In the genomic region with DNA sequence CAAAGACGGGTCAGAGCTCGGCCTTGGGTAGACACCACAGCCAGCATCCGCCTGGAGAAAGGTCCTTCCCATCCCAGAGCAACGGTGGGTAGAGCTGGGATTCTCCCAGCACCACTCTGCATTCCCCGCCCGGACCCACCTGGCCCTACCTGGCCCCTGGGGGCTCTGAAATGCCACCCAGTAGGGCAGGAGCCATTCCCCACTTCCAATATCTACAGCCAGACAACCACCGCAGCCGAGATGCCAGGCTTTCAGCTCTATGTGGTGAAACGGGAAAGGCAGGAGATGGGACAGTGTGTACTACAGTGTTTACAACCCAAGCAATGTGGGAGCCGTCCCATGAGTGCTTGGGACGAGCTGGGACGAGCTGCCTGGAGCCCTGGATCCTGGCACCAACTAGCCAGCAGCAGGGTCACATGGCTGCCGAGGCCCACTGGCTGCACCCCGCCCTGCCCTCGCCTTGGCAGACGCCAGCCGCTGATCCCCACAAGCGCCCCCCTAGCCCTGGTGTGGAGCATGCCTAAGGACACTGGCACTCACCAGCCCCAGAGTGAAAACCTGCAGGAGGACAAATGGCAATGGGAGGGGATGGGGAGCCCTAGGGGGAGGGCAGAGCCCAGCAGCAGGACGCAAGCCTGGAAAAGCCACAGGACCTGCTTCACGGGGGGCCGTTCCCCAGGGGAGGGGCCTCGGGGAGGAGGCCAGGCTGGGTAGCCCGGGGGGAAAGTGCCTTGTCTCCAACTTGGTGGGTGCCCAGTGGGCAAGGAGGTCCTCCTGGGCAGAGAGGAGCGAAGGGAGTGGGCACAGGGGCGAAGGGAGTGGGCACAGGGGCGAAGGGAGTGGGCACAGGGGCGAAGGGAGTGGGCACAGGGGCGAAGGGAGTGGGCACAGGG, we compare ENCODE assay signal across 11 cellular contexts. TPM values are rescaled to one million over a fixed set of nuclear protein-coding genes. Genes with fewer than 3 reads are reported as not detected.
DNase-seq lines count a peak whose midpoint lies in the region; ATAC-seq and TF ChIP-seq lines count a peak whose summit lies in the region.
"Had no signal": no experiment of that assay in that cellular context is flagged by ENCODE, and none has a peak within 500 bp of the region (broad histone marks: within the 10 kb centered on the region; RNA-seq: fewer than 3 reads in every experiment).

No MANE protein-coding gene starts in this region.

- H3K4me3 Mint-ChIP-seq in CD8-positive, alpha-beta T cell = no peak overlapping the region

- TF ChIP-seq EP300 in esophagus muscularis mucosa (IDR thresholded peaks at IDR 0.05) = no peak

- H3K4me1 Mint-ChIP-seq in CD8-positive, alpha-beta T cell (ENCODE audit: low read depth) = peaks cover 49% of the 10 kb centered on the region

- POLR2A ChIA-PET in CD8-positive, alpha-beta T cell (lab: Charles Lee) = interaction anchor here (9.8 to 13.2 kb wide), 2 partner anchors 12 to 23 kb away, joined by 148 to 201 read pairs; partner anchors contain the start of genes TMC6 and TMC8

- no peak overlapping the region for H3K27ac ChIP-seq in CD8-positive, alpha-beta T cell (ENCODE audit: low read depth, low read length)
- peak overlapping the region in 1 of 4 donors; percentile 45 for H3K27ac ChIP-seq in esophagus muscularis mucosa (replicated peaks in 1 of 4)

- H3K36me3 Mint-ChIP-seq in CD8-positive, alpha-beta T cell = peaks cover 73% of the 10 kb centered on the region

- no peaks in the 10 kb centered on the region for H3K9me3 ChIP-seq in CD8-positive, alpha-beta T cell (ENCODE audit: low read length)
- H3K9me3 ChIP-seq in esophagus muscularis mucosa = no peaks in the 10 kb centered on the region

- no peaks in the 10 kb centered on the region for H3K27me3 ChIP-seq in CD8-positive, alpha-beta T cell (ENCODE audit: insufficient read depth, low read length)
- no peaks in the 10 kb centered on the region for H3K27me3 ChIP-seq in esophagus muscularis mucosa

- ATAC-seq in CD8-positive, alpha-beta T cell = no peak

- no peak for TF ChIP-seq CTCF in CD8-positive, alpha-beta T cell (IDR thresholded peaks at IDR 0.05)
- no peak for TF ChIP-seq CTCF in esophagus muscularis mucosa (IDR thresholded peaks at IDR 0.05)

- H3K4me3 ChIP-seq in CD8-positive, alpha-beta T cell (ENCODE audit: low read depth, low read length) = no peak overlapping the region
- no peak overlapping the region for H3K4me3 ChIP-seq in esophagus muscularis mucosa

- no peak for TF ChIP-seq POLR2A in esophagus muscularis mucosa (IDR thresholded peaks at IDR 0.05; ENCODE audit: low read depth)

- CTCF ChIA-PET in CD8-positive, alpha-beta T cell (lab: Charles Lee) = interaction anchor here (1.2 to 8.8 kb wide), 7 partner anchors 9 to 62 kb away, joined by 3 to 181 read pairs (median 9); partner anchors contain the start of gene C17orf99

- peaks cover 63% of the 10 kb centered on the region for H3K36me3 ChIP-seq in CD8-positive, alpha-beta T cell (ENCODE audit: insufficient read depth, low read length)
- H3K36me3 ChIP-seq in esophagus muscularis mucosa = peaks cover 0 to 58% (median 21%) of the 10 kb centered on the region in 4 donors

- WGBS in esophagus muscularis mucosa = 84% methylated on average over 16 of the region's 28 CpGs

- no peaks in the 10 kb centered on the region for H3K27me3 Mint-ChIP-seq in CD8-positive, alpha-beta T cell (ENCODE audit: low read depth)

- intact Hi-C loops in CD8-positive, alpha-beta T cell (cut with DNase I, micrococcal nuclease) = no loop called here
- intact Hi-C loops in esophagus muscularis mucosa (cut with DNase I) = loop anchor here (5.0 kb wide), 1 partner anchor 57 kb away; no protein-coding TSS in a partner anchor

- peak overlapping the region; percentile 86 for H3K27ac Mint-ChIP-seq in CD8-positive, alpha-beta T cell

- H3K9me3 Mint-ChIP-seq in CD8-positive, alpha-beta T cell = no peaks in the 10 kb centered on the region

- DNase-seq in CD8-positive, alpha-beta T cell = no peak
- DNase-seq in amygdala (lab: John Stamatoyannopoulos, UW) (peak in 54 of 56 donors; percentile 28 to 96 (median 86)), middle frontal gyrus (ENCODE audit: extremely low spot score, low spot score) (peak; percentile 71), cerebellar nuclear complex (lab: John Stamatoyannopoulos, UW) (no peak), NCI-H2196 treated with DMSO at 0.1 percent for 48 hours (lab: John Stamatoyannopoulos, UW; ENCODE audit: unreplicated experiment) (no peak), esophagus muscularis mucosa (ENCODE audit: extremely low spot score) (no peak)
- DNase-seq: activated naive CD4-positive, alpha-beta T cell treated with Interleukin-2 at 50 U/mL for 16 hours; COR-L47; NCI-H187; stimulated activated CD4-positive, alpha-beta T cell treated with anti-CD3 and anti-CD28 coated beads, Interleukin-4, amount 100 ng/mL, for 4 hours; trophoblast cell had no signal

- H3K4me1 ChIP-seq in CD8-positive, alpha-beta T cell (ENCODE audit: insufficient read depth, low read length) = peaks cover 63% of the 10 kb centered on the region
- peaks cover 26 to 45% (median 29%) of the 10 kb centered on the region in 4 donors for H3K4me1 ChIP-seq in esophagus muscularis mucosa

RNA-seq across cellular contexts. Expression of gene TMC6, which starts 13.5 kb away (rescaled TPM):
- total RNA-seq in CD8-positive, alpha-beta T cell = 100 to 1,000 TPM; 518 to 535 TPM
- total RNA-seq in esophagus muscularis mucosa = 10 to 100 TPM; 14.4 to 21.4 (median 18.5) TPM

RNA-seq across cellular contexts. Expression of gene TMC8, which starts 15.5 kb away (rescaled TPM):
- 100 to 1,000 TPM; 312 to 315 TPM for total RNA-seq in CD8-positive, alpha-beta T cell
- 1 to 10 TPM; 1.3 to 5.3 (median 2.3) TPM for total RNA-seq in esophagus muscularis mucosa

RNA-seq across cellular contexts. Expression of gene C17orf99, which starts 31.1 kb away (rescaled TPM):
- not detected for total RNA-seq in CD8-positive, alpha-beta T cell
- not detected for total RNA-seq in esophagus muscularis mucosa

RNA-seq across cellular contexts. Expression of gene SYNGR2, which starts 53.3 kb away (rescaled TPM):
- total RNA-seq in CD8-positive, alpha-beta T cell = 10 to 100 TPM; 36.4 to 36.7 TPM
- total RNA-seq in esophagus muscularis mucosa = 100 to 1,000 TPM in 2 of 4 donors, 10 to 100 TPM in 2; 63.1 to 164 (median 124) TPM

Comparison
In these comparisons a context has a peak if more than half of its experiments do, and no peak if none do; other contexts are left out.
1. DNase-seq: peak in amygdala (54 of 56) and middle frontal gyrus (single experiment); none in CD8-positive, alpha-beta T cell (0 of 7), cerebellar nuclear complex (0 of 2), NCI-H2196 treated with DMSO at 0.1 percent for 48 hours (single experiment) and esophagus muscularis mucosa (single experiment).
2. RNA of gene TMC6, which starts 13.5 kb away (total RNA-seq): 518 to 535 TPM in CD8-positive, alpha-beta T cell; 14.4 to 21.4 TPM in esophagus muscularis mucosa; every median in the first group is over 10 times any median in the second.
3. RNA of gene TMC8, which starts 15.5 kb away (total RNA-seq): 312 to 315 TPM in CD8-positive, alpha-beta T cell; 1.3 to 5.3 TPM in esophagus muscularis mucosa; every median in the first group is over 10 times any median in the second.